ENCODE assay signal across 8 cellular contexts in the genomic region with DNA sequence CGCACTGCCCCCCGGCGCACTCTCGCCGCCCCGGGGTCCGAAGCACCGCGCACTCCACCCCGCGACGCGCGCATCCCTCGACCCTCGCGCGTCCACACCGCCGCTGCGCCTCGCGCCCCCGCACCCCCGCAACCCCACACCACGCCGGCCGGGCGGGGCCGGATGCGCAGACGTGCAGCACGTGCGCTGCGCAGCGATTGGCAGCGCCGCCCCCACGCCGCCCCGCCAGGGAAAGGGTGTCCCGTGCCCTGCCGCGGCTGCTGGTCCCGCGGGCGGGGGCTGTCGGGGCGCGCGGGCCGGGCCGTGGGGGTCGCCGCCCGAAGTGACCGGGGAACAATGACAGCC. TPM values are rescaled to one million over a fixed set of nuclear protein-coding genes. Genes with fewer than 3 reads are reported as not detected.
DNase-seq lines count a peak whose midpoint lies in the region; ATAC-seq and TF ChIP-seq lines count a peak whose summit lies in the region.

No MANE protein-coding gene starts in this region.

- no peaks in the 10 kb centered on the region for H3K9me2 ChIP-seq in GM23338 (ENCODE audit: insufficient read depth)

- H3K36me3 ChIP-seq in GM23338 (ENCODE audit: insufficient read depth) (no peaks in the 10 kb centered on the region), mucosa of rectum (ENCODE audit: control insufficient read depth in 2 of 2, insufficient read depth in 2 of 2, low read length in 2 of 2) (no peaks in the 10 kb centered on the region)

- H4K20me1 ChIP-seq in GM23338 (replicated peaks; ENCODE audit: insufficient read depth): no peaks in the 10 kb centered on the region

- no peak for TF ChIP-seq CTCF in AG10803 (conservative IDR thresholded peaks at IDR 0.05; ENCODE audit: low read length)
- TF ChIP-seq CTCF in GM23338 (conservative IDR thresholded peaks at IDR 0.05; ENCODE audit: low read depth in 2 of 2): no peak
- no peak for TF ChIP-seq CTCF in dorsolateral prefrontal cortex (IDR thresholded peaks at IDR 0.05 in 54 of 56, conservative IDR thresholded peaks at IDR 0.05 in 2 of 56; ENCODE audit: low read depth in 1 of 56, partially characterized antibody in 56 of 56)

- H3K27me3 ChIP-seq in GM23338 (ENCODE audit: insufficient read depth) (peaks cover 14% of the 10 kb centered on the region), dorsolateral prefrontal cortex (peaks cover 0 to 11% (median 0%) of the 10 kb centered on the region in 45 donors), mucosa of rectum (ENCODE audit: control insufficient read depth in 2 of 2, insufficient read depth in 2 of 2, low read length in 2 of 2) (no peaks in the 10 kb centered on the region)

- H3K9me3 Mint-ChIP-seq in GM23338: no peaks in the 10 kb centered on the region; the same call in 2 of the 3 replicates

- H3K4me2 ChIP-seq in GM23338: peak overlapping the region; percentile 96

- ATAC-seq in GM23338: peak; percentile 7; the same call in 2 of the 3 replicates

- H3K4me3 ChIP-seq in AG10803 (ENCODE audit: low read length) (peak overlapping the region; percentile 62), GM23338 (peak overlapping the region; percentile 82), dorsolateral prefrontal cortex (peak overlapping the region; percentile 45 to 76 (median 64)), mucosa of rectum (ENCODE audit: low read length in 2 of 2) (peak overlapping the region; percentile 64 to 82)

- intact Hi-C loops in dorsolateral prefrontal cortex (cut with DNase I): no loop called here

- H3K36me3 Mint-ChIP-seq in GM23338 (ENCODE audit: low read depth): no peaks in the 10 kb centered on the region

- peak overlapping the region; percentile 77 for H3K4me3 Mint-ChIP-seq in GM23338

- DNase-seq in AG10803 (ENCODE audit: low read depth): peak; percentile 3
- DNase-seq in GM23338 (ENCODE audit: low spot score): no peak
- DNase-seq in activated CD4-positive, alpha-beta T cell treated with anti-CD3 and anti-CD28 coated beads for 1 hour: peak; percentile 68
- peak in 1 of 10 donors; percentile 28 for DNase-seq in dorsolateral prefrontal cortex
- DNase-seq in stimulated activated CD8-positive, alpha-beta memory T cell treated with anti-CD3 and anti-CD28 coated beads, Interleukin-7, amount 100 ng/mL, for 24 hours (ENCODE audit: low read depth): peak; percentile 42
- DNase-seq in NCI-H128 (lab: John Stamatoyannopoulos, UW; ENCODE audit: unreplicated experiment): no peak
- DNase-seq in NCI-H446 (lab: John Stamatoyannopoulos, UW): no peak

- H3K9ac ChIP-seq in mucosa of rectum (ENCODE audit: low read depth in 1 of 2, low read length in 2 of 2): peak overlapping the region; percentile 70 to 73

- H3K27ac ChIP-seq in GM23338 (ENCODE audit: low read depth) (no peak overlapping the region), dorsolateral prefrontal cortex (peak overlapping the region in 1 of 59 donors; percentile 69), mucosa of rectum (ENCODE audit: low read depth in 2 of 2, low read length in 2 of 2) (peak overlapping the region; percentile 97)

- no peaks in the 10 kb centered on the region for H3F3A ChIP-seq in GM23338 (replicated peaks; ENCODE audit: low read depth)

- no peaks in the 10 kb centered on the region for H3K9me3 ChIP-seq in mucosa of rectum (ENCODE audit: control insufficient read depth in 2 of 2, low read length in 2 of 2)

- H3K27me3 Mint-ChIP-seq in GM23338 (ENCODE audit: insufficient read depth, low read depth, poor library complexity): peaks cover 16% of the 10 kb centered on the region

- peak overlapping the region; percentile 96 for H2AFZ ChIP-seq in GM23338

- H3K4me1 ChIP-seq in GM23338 (ENCODE audit: insufficient read depth) (peaks cover 13% of the 10 kb centered on the region), mucosa of rectum (ENCODE audit: control insufficient read depth in 2 of 2, insufficient read depth in 2 of 2, low read length in 2 of 2) (peaks cover 30 to 36% of the 10 kb centered on the region in 2 donors)

- no peak overlapping the region for H3K27ac Mint-ChIP-seq in GM23338

- H3K79me2 ChIP-seq in GM23338 (replicated peaks; ENCODE audit: insufficient read depth): no peaks in the 10 kb centered on the region

- H3K4me1 Mint-ChIP-seq in GM23338: peaks cover 17% of the 10 kb centered on the region

TF ChIP-seq in GM23338, 12 proteins besides CTCF, POLR2A, EP300 and RAD21 (continues in another document):
- TF ChIP-seq POLR2AphosphoS5 (IDR thresholded peaks at IDR 0.05; ENCODE audit: low read depth) (no peak; the same call in 1 of the 2 replicates), JUNB (IDR thresholded peaks at IDR 0.05; ENCODE audit: unreplicated experiment) (no peak), ETS1 (IDR thresholded peaks at IDR 0.05) (no peak), EZH2phosphoT487 (IDR thresholded peaks at IDR 0.05; ENCODE audit: unreplicated experiment) (no peak), ZNF331 (CRISPR knock-in tag; IDR thresholded peaks at IDR 0.05; ENCODE audit: low read depth) (no peak), STAT1 (IDR thresholded peaks at IDR 0.05; ENCODE audit: unreplicated experiment) (no peak), NANOG (IDR thresholded peaks at IDR 0.05; ENCODE audit: borderline replicate concordance) (no peak), EZH2 (IDR thresholded peaks at IDR 0.05; ENCODE audit: low read depth, unreplicated experiment) (no peak), ZNF114 (CRISPR knock-in tag; IDR thresholded peaks at IDR 0.05) (no peak), CREB1 (CRISPR knock-in tag; IDR thresholded peaks at IDR 0.05; ENCODE audit: low read depth) (no peak)
- TF ChIP-seq, protein P1, sequence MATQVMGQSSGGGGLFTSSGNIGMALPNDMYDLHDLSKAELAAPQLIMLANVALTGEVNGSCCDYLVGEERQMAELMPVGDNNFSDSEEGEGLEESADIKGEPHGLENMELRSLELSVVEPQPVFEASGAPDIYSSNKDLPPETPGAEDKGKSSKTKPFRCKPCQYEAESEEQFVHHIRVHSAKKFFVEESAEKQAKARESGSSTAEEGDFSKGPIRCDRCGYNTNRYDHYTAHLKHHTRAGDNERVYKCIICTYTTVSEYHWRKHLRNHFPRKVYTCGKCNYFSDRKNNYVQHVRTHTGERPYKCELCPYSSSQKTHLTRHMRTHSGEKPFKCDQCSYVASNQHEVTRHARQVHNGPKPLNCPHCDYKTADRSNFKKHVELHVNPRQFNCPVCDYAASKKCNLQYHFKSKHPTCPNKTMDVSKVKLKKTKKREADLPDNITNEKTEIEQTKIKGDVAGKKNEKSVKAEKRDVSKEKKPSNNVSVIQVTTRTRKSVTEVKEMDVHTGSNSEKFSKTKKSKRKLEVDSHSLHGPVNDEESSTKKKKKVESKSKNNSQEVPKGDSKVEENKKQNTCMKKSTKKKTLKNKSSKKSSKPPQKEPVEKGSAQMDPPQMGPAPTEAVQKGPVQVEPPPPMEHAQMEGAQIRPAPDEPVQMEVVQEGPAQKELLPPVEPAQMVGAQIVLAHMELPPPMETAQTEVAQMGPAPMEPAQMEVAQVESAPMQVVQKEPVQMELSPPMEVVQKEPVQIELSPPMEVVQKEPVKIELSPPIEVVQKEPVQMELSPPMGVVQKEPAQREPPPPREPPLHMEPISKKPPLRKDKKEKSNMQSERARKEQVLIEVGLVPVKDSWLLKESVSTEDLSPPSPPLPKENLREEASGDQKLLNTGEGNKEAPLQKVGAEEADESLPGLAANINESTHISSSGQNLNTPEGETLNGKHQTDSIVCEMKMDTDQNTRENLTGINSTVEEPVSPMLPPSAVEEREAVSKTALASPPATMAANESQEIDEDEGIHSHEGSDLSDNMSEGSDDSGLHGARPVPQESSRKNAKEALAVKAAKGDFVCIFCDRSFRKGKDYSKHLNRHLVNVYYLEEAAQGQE (IDR thresholded peaks at IDR 0.05; ENCODE audit: unreplicated experiment): no peak

RNA-seq across cellular contexts. Expression of gene KDM7A, which starts 53.7 kb away (rescaled TPM):
- 9.4 and 10.8 TPM in 2 replicates for total RNA-seq in GM23338 (2014; rRNA removed; shearing (Covaris generic))
- 2.0 and 2.3 TPM in 2 replicates for polyA plus RNA-seq in GM23338 (2016; fragmentation: Nextera tagmentation; extraction: Ambion mirVana)
- 10 to 100 TPM in 117 of 120 experiments, 1 to 10 TPM in 3; 8.3 to 20.9 (median 13.8) TPM for total RNA-seq in dorsolateral prefrontal cortex

Comparison
In these comparisons a context has a peak if more than half of its experiments do, and no peak if none do; other contexts are left out.
1. DNase-seq: peak in AG10803 (single experiment), activated CD4-positive, alpha-beta T cell treated with anti-CD3 and anti-CD28 coated beads for 1 hour (single experiment) and stimulated activated CD8-positive, alpha-beta memory T cell treated with anti-CD3 and anti-CD28 coated beads, Interleukin-7, amount 100 ng/mL, for 24 hours (single experiment); none in GM23338 (single experiment), NCI-H128 (single experiment) and NCI-H446 (0 of 2).
2. Peak in every context shown above with its lines, with median percentiles within 50 percentile points of each other: H3K4me3 ChIP-seq.